Comparison of ENCODE assay signal across 10 cellular contexts in genomic region chr14:68089146-68089715, GRCh38.
DNase-seq lines count a peak whose midpoint lies in the region; ATAC-seq and TF ChIP-seq lines count a peak whose summit lies in the region.
"Had no signal": no experiment of that assay in that cellular context is flagged by ENCODE, and none has a peak within 500 bp of the region (broad histone marks: within the 10 kb centered on the region; RNA-seq: fewer than 3 reads in every experiment).

No MANE protein-coding gene starts in this region.

- DNase-seq in Ammon's horn (ENCODE audit: low spot score) (peak; percentile 14), NCI-H128 (lab: John Stamatoyannopoulos, UW; ENCODE audit: unreplicated experiment) (peak; percentile 81), adipocyte (ENCODE audit: low read depth) (no peak), mesenchymal stem cell (peak; percentile 54), Caco-2 (no peak), 8988T (no peak)
- no peak for DNase-seq in effector CD8-positive, alpha-beta T cell (lab: John Stamatoyannopoulos, UW)
- DNase-seq: activated CD4-positive, alpha-beta memory T cell treated with anti-CD3 and anti-CD28 coated beads for 36 hours; stimulated activated CD4-positive, alpha-beta T cell treated with anti-CD3 and anti-CD28 coated beads, Interleukin-15, amount 100 ng/mL, for 24 hours had no signal

- intact Hi-C loops in Caco-2 (cut with micrococcal nuclease; ENCODE audit: unreplicated experiment) = loop anchor here (10.0 kb wide), 1 partner anchor 156 kb away; no protein-coding TSS in a partner anchor

- H3K4me3 ChIP-seq in adipocyte (ENCODE audit: low read length) (peak overlapping the region; percentile 70), mesenchymal stem cell (ENCODE audit: insufficient read depth in 1 of 2, low read depth in 1 of 2, low read length in 2 of 2) (no peak overlapping the region), Caco-2 (ENCODE audit: low read depth, low read length) (no peak overlapping the region)

- H3K4me3 Mint-ChIP-seq in Caco-2 (ENCODE audit: unreplicated experiment) = no peak overlapping the region
- H3K4me3 Mint-ChIP-seq: activated CD4-positive, alpha-beta memory T cell treated with anti-CD3 and anti-CD28 coated beads for 36 hours had no signal

- no peaks in the 10 kb centered on the region for H3K9me3 Mint-ChIP-seq in Caco-2 (ENCODE audit: unreplicated experiment)

- H3K14ac ChIP-seq in mesenchymal stem cell (ENCODE audit: low read length in 2 of 2) = no peak overlapping the region

- H3K79me1 ChIP-seq in mesenchymal stem cell (replicated peaks; ENCODE audit: low read length, poor library complexity, severe bottlenecking) = peaks cover 10% of the 10 kb centered on the region

- H3K36me3 Mint-ChIP-seq in Caco-2 (ENCODE audit: insufficient read depth, unreplicated experiment) = no peaks in the 10 kb centered on the region

- CTCF ChIA-PET in Caco-2 (lab: Charles Lee) = no interaction called here

- H3K27me3 ChIP-seq in adipocyte (replicated peaks; ENCODE audit: control insufficient read depth, insufficient read depth, low read length) (no peaks in the 10 kb centered on the region), mesenchymal stem cell (ENCODE audit: control insufficient read depth in 1 of 2, insufficient read depth in 1 of 2, low read length in 2 of 2) (no peaks in the 10 kb centered on the region), Caco-2 (replicated peaks; ENCODE audit: control insufficient read depth, insufficient read depth, low read length) (no peaks in the 10 kb centered on the region)

- POLR2A ChIA-PET in Caco-2 (lab: Charles Lee) = no interaction called here

- H3K27ac ChIP-seq in mesenchymal stem cell (ENCODE audit: low read length, poor library complexity, severe bottlenecking) = peak overlapping the region; percentile 20

- no peak overlapping the region for H2BK120ac ChIP-seq in mesenchymal stem cell (ENCODE audit: low read depth, low read length)

- H3K4ac ChIP-seq in mesenchymal stem cell (ENCODE audit: low read depth in 1 of 2, low read length in 2 of 2) = peak overlapping the region in 1 of 2 experiments; percentile 7

- peaks cover 16% of the 10 kb centered on the region for H3K4me1 ChIP-seq in adipocyte (ENCODE audit: control insufficient read depth, insufficient read depth, low read length)
- H3K4me1 ChIP-seq in mesenchymal stem cell (ENCODE audit: control insufficient read depth, insufficient read depth, low read depth, low read length) = peaks cover 3% of the 10 kb centered on the region
- H3K4me1 ChIP-seq in Caco-2 = no peaks in the 10 kb centered on the region

- no TSS peak for BruUV-seq in Caco-2 (replicated peaks; lab: Mats Ljungman, UMichigan)

- no peak overlapping the region for H3K27ac Mint-ChIP-seq in Caco-2 (ENCODE audit: unreplicated experiment)
- H3K27ac Mint-ChIP-seq: activated CD4-positive, alpha-beta memory T cell treated with anti-CD3 and anti-CD28 coated beads for 36 hours had no signal

- H4K91ac ChIP-seq in mesenchymal stem cell (ENCODE audit: low read length) = no peak overlapping the region

- H3K9ac ChIP-seq in adipocyte (ENCODE audit: low read length) (no peak overlapping the region), mesenchymal stem cell (ENCODE audit: low read length) (peak overlapping the region; percentile 82)

- H3K9me3 ChIP-seq in adipocyte (ENCODE audit: control insufficient read depth, low read length) (no peaks in the 10 kb centered on the region), mesenchymal stem cell (ENCODE audit: control insufficient read depth, low read length) (no peaks in the 10 kb centered on the region), Caco-2 (no peaks in the 10 kb centered on the region)

- H3K27me3 Mint-ChIP-seq in Caco-2 (ENCODE audit: insufficient read depth, unreplicated experiment) = no peaks in the 10 kb centered on the region
- H3K27me3 Mint-ChIP-seq: activated CD4-positive, alpha-beta memory T cell treated with anti-CD3 and anti-CD28 coated beads for 36 hours had no signal

- no peak overlapping the region for H2BK15ac ChIP-seq in mesenchymal stem cell (ENCODE audit: low read depth, poor library complexity, severe bottlenecking)

- ATAC-seq in GM18870 (IDR thresholded peaks at IDR 0.05; ENCODE audit: unreplicated experiment) = no peak

- no peaks in the 10 kb centered on the region for H3K4me1 Mint-ChIP-seq in Caco-2 (ENCODE audit: low read depth, unreplicated experiment)

- 48% methylated on average over 5 of the region's 5 CpGs for WGBS in mesenchymal stem cell

- H2AK5ac ChIP-seq in mesenchymal stem cell (ENCODE audit: low read length, severe bottlenecking) = no peak overlapping the region

- no peaks in the 10 kb centered on the region for H3K36me3 ChIP-seq in adipocyte (ENCODE audit: control insufficient read depth, insufficient read depth, low read length, severe bottlenecking)
- H3K36me3 ChIP-seq in mesenchymal stem cell (ENCODE audit: control insufficient read depth in 1 of 2, insufficient read depth in 2 of 2, low read depth in 1 of 2, low read length in 2 of 2) = no peaks in the 10 kb centered on the region
- H3K36me3 ChIP-seq in Caco-2 (ENCODE audit: control insufficient read depth, insufficient read depth, low read length) = no peaks in the 10 kb centered on the region

- no peak overlapping the region for H3K18ac ChIP-seq in mesenchymal stem cell (ENCODE audit: low read depth in 1 of 2, low read length in 2 of 2)

- no peak overlapping the region for H4K8ac ChIP-seq in mesenchymal stem cell (ENCODE audit: low read length)

- no peak overlapping the region for H2AFZ ChIP-seq in mesenchymal stem cell (ENCODE audit: low read depth, low read length)

- peak overlapping the region in 1 of 2 experiments; percentile 19 for H2BK12ac ChIP-seq in mesenchymal stem cell (ENCODE audit: low read length in 2 of 2)

- H3K4me2 ChIP-seq in mesenchymal stem cell (ENCODE audit: low read length, poor library complexity, severe bottlenecking) = no peak overlapping the region

- no peak overlapping the region for H3K23ac ChIP-seq in mesenchymal stem cell (ENCODE audit: low read length in 2 of 2)

- no peak for TF ChIP-seq CTCF in Caco-2 (IDR thresholded peaks at IDR 0.05; ENCODE audit: insufficient read depth in 1 of 2, low read depth in 1 of 2, low read length in 1 of 2, severe bottlenecking in 1 of 2, unreplicated experiment in 1 of 2)

- H2BK5ac ChIP-seq in mesenchymal stem cell (ENCODE audit: low read depth, low read length, poor library complexity, severe bottlenecking) = no peak overlapping the region

Comparison
In these comparisons a context has a peak if more than half of its experiments do, and no peak if none do; other contexts are left out.
1. DNase-seq: peak in Ammon's horn (single experiment), NCI-H128 (single experiment) and mesenchymal stem cell (single experiment); none in adipocyte (single experiment), Caco-2 (0 of 2), effector CD8-positive, alpha-beta T cell (single experiment) and 8988T (single experiment).